ENCODE assay signal across 1 cellular context in genomic region chr11:36427079-36427478, GRCh38.
TF ChIP-seq lines count a peak whose summit lies in the region.

No MANE protein-coding gene starts in this region.

TF ChIP-seq in K562, 482 proteins besides CTCF, POLR2A, EP300 and RAD21 (continued from another document):
- TF ChIP-seq CTCFL (IDR thresholded peaks at IDR 0.05; ENCODE audit: borderline replicate concordance, insufficient read depth, low read depth, low read length, poor library complexity, severe bottlenecking), result no peak
- TF ChIP-seq ZNF316 (IDR thresholded peaks at IDR 0.05), result peak; percentile 76
- no peak for TF ChIP-seq POLR2H (tag; IDR thresholded peaks at IDR 0.05; ENCODE audit: low read depth)
- no peak for TF ChIP-seq NFRKB (IDR thresholded peaks at IDR 0.05; ENCODE audit: low read depth)
- no peak for TF ChIP-seq DMBX1 (CRISPR knock-in tag; IDR thresholded peaks at IDR 0.05; ENCODE audit: borderline replicate concordance)
- peak; percentile 52 for TF ChIP-seq C11orf30 (IDR thresholded peaks at IDR 0.05; ENCODE audit: low read depth)
- TF ChIP-seq TBP (optimal IDR thresholded peaks at IDR 0.05; ENCODE audit: low read depth, low read length), result no peak
- TF ChIP-seq MAFG (tag; conservative IDR thresholded peaks at IDR 0.05), result peak; percentile 77
- TF ChIP-seq POLR2AphosphoS5 (IDR thresholded peaks at IDR 0.05; ENCODE audit: control insufficient read depth, insufficient read depth, low read depth, low read length), result no peak
- TF ChIP-seq ZNF717 (CRISPR knock-in tag; IDR thresholded peaks at IDR 0.05), result no peak
- no peak for TF ChIP-seq BACH1 (tag; IDR thresholded peaks at IDR 0.05)
- peak; percentile 57 for TF ChIP-seq MAFF (IDR thresholded peaks at IDR 0.05; ENCODE audit: low read length)
